In the genomic region with DNA sequence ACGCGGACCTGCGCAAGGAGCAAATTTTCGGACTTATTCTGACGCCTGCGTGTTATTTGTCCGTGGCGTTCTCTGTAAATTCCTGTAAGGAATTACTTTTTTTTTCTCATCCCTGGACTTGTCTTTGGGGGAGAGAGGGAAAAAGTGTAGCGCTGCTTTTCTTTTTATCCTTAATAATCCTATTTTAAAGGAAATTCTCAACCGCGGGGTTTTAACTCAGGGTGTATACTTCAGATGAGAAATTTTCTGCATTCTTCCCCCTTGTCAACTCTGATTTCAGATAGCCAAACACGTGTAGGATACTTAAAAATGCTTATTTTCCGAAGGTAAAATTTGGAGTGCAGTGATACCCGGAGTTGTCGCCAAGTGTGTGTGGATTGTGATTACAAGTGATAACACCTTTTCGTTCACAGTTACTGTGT, we compare ENCODE assay signal across 8 cellular contexts. TPM values are rescaled to one million over a fixed set of nuclear protein-coding genes. Genes with fewer than 3 reads are reported as not detected.
DNase-seq lines count a peak whose midpoint lies in the region; ATAC-seq and TF ChIP-seq lines count a peak whose summit lies in the region.

No MANE protein-coding gene starts in this region.

- peak overlapping the region; percentile 68 for H3K4me3 ChIP-seq in SJSA1
- peak overlapping the region; percentile 85 for H3K4me3 ChIP-seq in ovary

- no peak for ATAC-seq in GM21723 (IDR thresholded peaks at IDR 0.05; ENCODE audit: unreplicated experiment)

- intact Hi-C loops in ovary (cut with DNase I) = loop anchor here in 1 of 4 donors (10.0 kb wide), 1 partner anchor 63 kb away; no protein-coding TSS in a partner anchor

- H3K27ac ChIP-seq in SJSA1 = peak overlapping the region; percentile 58
- H3K27ac ChIP-seq in ovary = peak overlapping the region in 1 of 2 donors; percentile 85

- no peaks in the 10 kb centered on the region for H3K27me3 ChIP-seq in SJSA1 (replicated peaks)
- no peaks in the 10 kb centered on the region for H3K27me3 ChIP-seq in ovary

- H3K9me3 ChIP-seq in SJSA1 (replicated peaks) (no peaks in the 10 kb centered on the region), ovary (no peaks in the 10 kb centered on the region)

- TF ChIP-seq EP300 in ovary (IDR thresholded peaks at IDR 0.05) = no peak

- TF ChIP-seq CTCF in ovary (IDR thresholded peaks at IDR 0.05) = no peak

- H3K36me3 ChIP-seq in SJSA1 = peaks cover 20% of the 10 kb centered on the region
- H3K36me3 ChIP-seq in ovary = no peaks in the 10 kb centered on the region

- peaks cover 14% of the 10 kb centered on the region for H3K4me1 ChIP-seq in SJSA1 (replicated peaks)
- peaks cover 9% of the 10 kb centered on the region for H3K4me1 ChIP-seq in ovary (ENCODE audit: insufficient read depth)

- DNase-seq in DMS79 treated with DMSO at 0.1 percent for 48 hours (lab: John Stamatoyannopoulos, UW) (peak; percentile 14), DMS79 (lab: John Stamatoyannopoulos, UW) (no peak), SJSA1 (ENCODE audit: low read depth in 1 of 2, low spot score in 2 of 2) (peak in 1 of 2 experiments; percentile 59), erythroblast (lab: John Stamatoyannopoulos, UW) (peak; percentile 54 to 55), ovary (no peak), COLO829 (ENCODE audit: low spot score) (no peak), NCI-H510A (lab: John Stamatoyannopoulos, UW) (no peak)

- TF ChIP-seq POLR2A in erythroblast (IDR thresholded peaks at IDR 0.05; ENCODE audit: low read length) (no peak), ovary (IDR thresholded peaks at IDR 0.05) (no peak)

- 0 to 1% (median 1%) methylated on average over 16 of the region's 16 CpGs for WGBS in ovary, 3 donors

RNA-seq across cellular contexts. Expression of gene DCP2, which starts 0.9 kb away (rescaled TPM):
- 40.2 and 56.8 TPM in 2 replicates for total RNA-seq in SJSA1 (2014; rRNA removed; shearing (Covaris generic))
- 10 to 100 TPM; 16.4 to 58.7 (median 41.7) TPM for total RNA-seq in ovary
- 10 to 100 TPM; 12.4 to 13.7 TPM for polyA plus RNA-seq in ovary

RNA-seq across cellular contexts. Expression of gene REEP5, which starts 55.4 kb away (rescaled TPM):
- 57.0 and 76.3 TPM in 2 replicates for total RNA-seq in SJSA1 (2014; rRNA removed; shearing (Covaris generic))
- 10 to 100 TPM; 55.1 to 73.8 (median 67.6) TPM for total RNA-seq in ovary
- 10 to 100 TPM; 50.2 to 90.4 TPM for polyA plus RNA-seq in ovary

Comparison
In these comparisons a context has a peak if more than half of its experiments do, and no peak if none do; other contexts are left out.
1. DNase-seq: peak in DMS79 treated with DMSO at 0.1 percent for 48 hours (single experiment) and erythroblast (2 of 2); none in DMS79 (single experiment), ovary (0 of 5), COLO829 (single experiment) and NCI-H510A (single experiment).